8 cellular contexts compared by ENCODE assay signal in genomic region chr12:56635539-56636117, GRCh38. TPM values are rescaled to one million over a fixed set of nuclear protein-coding genes. Genes with fewer than 3 reads are reported as not detected.
DNase-seq lines count a peak whose midpoint lies in the region; TF ChIP-seq lines count a peak whose summit lies in the region.

No MANE protein-coding gene starts in this region.

- H3K4me1 Mint-ChIP-seq in brain: peaks cover 72% of the 10 kb centered on the region

- peak overlapping the region; percentile 27 to 76 for H2BK12ac ChIP-seq in mesenchymal stem cell (ENCODE audit: low read length in 2 of 2)

- H3K4ac ChIP-seq in mesenchymal stem cell (ENCODE audit: low read depth in 1 of 2, low read length in 2 of 2): peak overlapping the region; percentile 76 to 83

- WGBS in mesenchymal stem cell: 3% methylated on average over 10 of the region's 11 CpGs

- no peak for DNase-seq in AG10803 (ENCODE audit: low read depth)
- peak; percentile 19 for DNase-seq in M059J (ENCODE audit: low read depth)
- DNase-seq in mesenchymal stem cell: no peak
- no peak for DNase-seq in uterus
- DNase-seq in cerebellar cortex (ENCODE audit: low spot score): no peak
- DNase-seq in HuH-7 (ENCODE audit: low spot score): no peak
- DNase-seq in kidney tubule cell (ENCODE audit: low spot score): no peak

- no peak for TF ChIP-seq POLR2A in uterus (IDR thresholded peaks at IDR 0.05)

- peak overlapping the region; percentile 96 for H3K9ac ChIP-seq in mesenchymal stem cell (ENCODE audit: low read length)

- peak overlapping the region; percentile 86 to 97 (median 92) for H3K4me3 Mint-ChIP-seq in brain

- peak overlapping the region; percentile 97 for H2BK120ac ChIP-seq in mesenchymal stem cell (ENCODE audit: low read depth, low read length)

- no peak overlapping the region for H2AFZ ChIP-seq in mesenchymal stem cell (ENCODE audit: low read depth, low read length)

- peak overlapping the region; percentile 95 for H3K4me2 ChIP-seq in mesenchymal stem cell (ENCODE audit: low read length, poor library complexity, severe bottlenecking)

- H2AK5ac ChIP-seq in mesenchymal stem cell (ENCODE audit: low read length, severe bottlenecking): peak overlapping the region; percentile 85

- H3K4me3 ChIP-seq in AG10803 (ENCODE audit: low read length) (peak overlapping the region; percentile 94), mesenchymal stem cell (ENCODE audit: insufficient read depth in 1 of 2, low read depth in 1 of 2, low read length in 2 of 2) (peak overlapping the region; percentile 89 to 90), uterus (peak overlapping the region; percentile 70 to 73)

- H3K4me1 ChIP-seq in mesenchymal stem cell (ENCODE audit: control insufficient read depth, insufficient read depth, low read depth, low read length): peaks cover 23% of the 10 kb centered on the region
- H3K4me1 ChIP-seq in uterus: peaks cover 8 to 29% of the 10 kb centered on the region in 2 donors

- no peaks in the 10 kb centered on the region for H3K9me3 Mint-ChIP-seq in brain

- H4K8ac ChIP-seq in mesenchymal stem cell (ENCODE audit: low read length): peak overlapping the region; percentile 79

- peaks cover 16% of the 10 kb centered on the region for H3K79me1 ChIP-seq in mesenchymal stem cell (replicated peaks; ENCODE audit: low read length, poor library complexity, severe bottlenecking)

- H2BK5ac ChIP-seq in mesenchymal stem cell (ENCODE audit: low read depth, low read length, poor library complexity, severe bottlenecking): peak overlapping the region; percentile 66

- H3K36me3 ChIP-seq in mesenchymal stem cell (ENCODE audit: control insufficient read depth in 1 of 2, insufficient read depth in 2 of 2, low read depth in 1 of 2, low read length in 2 of 2): peaks cover 27 to 35% of the 10 kb centered on the region in 2 experiments
- H3K36me3 ChIP-seq in uterus: no peaks in the 10 kb centered on the region

- peaks cover 4% of the 10 kb centered on the region for H3K27me3 Mint-ChIP-seq in brain

- H3K23ac ChIP-seq in mesenchymal stem cell (ENCODE audit: low read length in 2 of 2): peak overlapping the region in 1 of 2 experiments; percentile 75

- H3K18ac ChIP-seq in mesenchymal stem cell (ENCODE audit: low read depth in 1 of 2, low read length in 2 of 2): peak overlapping the region; percentile 91 to 97

- peak overlapping the region; percentile 96 to 99 (median 99) for H3K27ac Mint-ChIP-seq in brain

- intact Hi-C loops in uterus (cut with DNase I; ENCODE audit: low total_unique reads): loop anchor here (10.0 kb wide), 1 partner anchor 89 kb away; the partner anchor contains the start of gene NACA

- peaks cover 30% of the 10 kb centered on the region for H3K36me3 Mint-ChIP-seq in brain

- H4K91ac ChIP-seq in mesenchymal stem cell (ENCODE audit: low read length): peak overlapping the region; percentile 88

- peak overlapping the region; percentile 85 for H3K27ac ChIP-seq in mesenchymal stem cell (ENCODE audit: low read length, poor library complexity, severe bottlenecking)
- H3K27ac ChIP-seq in uterus: peak overlapping the region; percentile 90 to 100

- peak overlapping the region; percentile 85 for H2BK15ac ChIP-seq in mesenchymal stem cell (ENCODE audit: low read depth, poor library complexity, severe bottlenecking)

- peak overlapping the region in 1 of 2 experiments; percentile 68 for H3K14ac ChIP-seq in mesenchymal stem cell (ENCODE audit: low read length in 2 of 2)

- H3K9me3 ChIP-seq in mesenchymal stem cell (ENCODE audit: control insufficient read depth, low read length) (no peaks in the 10 kb centered on the region), uterus (no peaks in the 10 kb centered on the region)

- TF ChIP-seq CTCF in AG10803 (conservative IDR thresholded peaks at IDR 0.05; ENCODE audit: low read length) (no peak), brain (conservative IDR thresholded peaks at IDR 0.05) (no peak), uterus (IDR thresholded peaks at IDR 0.05) (no peak)

- H3K27me3 ChIP-seq in mesenchymal stem cell (ENCODE audit: control insufficient read depth in 1 of 2, insufficient read depth in 1 of 2, low read length in 2 of 2): no peaks in the 10 kb centered on the region
- no peaks in the 10 kb centered on the region for H3K27me3 ChIP-seq in uterus

RNA-seq across cellular contexts. Expression of gene BAZ2A, which starts 5.5 kb away (rescaled TPM):
- total RNA-seq in M059J (2014; rRNA removed; shearing (Covaris generic)): 24.0 and 29.0 TPM in 2 replicates
- 45.1 TPM for polyA plus RNA-seq in brain (ENCODE audit: insufficient read depth, low read depth, low replicate concordance)
- 80.3 TPM for polyA plus RNA-seq in mesenchymal stem cell (2013, experiment 1 of 2)
- 69.0 TPM for polyA plus RNA-seq in mesenchymal stem cell (2013, experiment 2 of 2)
- total RNA-seq in uterus: 100 to 1,000 TPM in 1 of 4 donors, 10 to 100 TPM in 3; 25.1 to 136 (median 28.9) TPM

RNA-seq across cellular contexts. Expression of gene ATP5F1B, which starts 10.2 kb away (rescaled TPM):
- total RNA-seq in M059J (2014; rRNA removed; shearing (Covaris generic)): 559 and 577 TPM in 2 replicates
- polyA plus RNA-seq in brain (ENCODE audit: insufficient read depth, low read depth, low replicate concordance): 812 TPM
- 489 TPM for polyA plus RNA-seq in mesenchymal stem cell (2013, experiment 1 of 2)
- polyA plus RNA-seq in mesenchymal stem cell (2013, experiment 2 of 2): 517 TPM
- total RNA-seq in uterus: 100 to 1,000 TPM; 166 to 279 (median 244) TPM

RNA-seq across cellular contexts. Expression of gene PTGES3, which starts 52.5 kb away (rescaled TPM):
- total RNA-seq in M059J (2014; rRNA removed; shearing (Covaris generic)): 112 and 181 TPM in 2 replicates
- polyA plus RNA-seq in brain (ENCODE audit: insufficient read depth, low read depth, low replicate concordance): 239 TPM
- polyA plus RNA-seq in mesenchymal stem cell (2013, experiment 1 of 2): 149 TPM
- polyA plus RNA-seq in mesenchymal stem cell (2013, experiment 2 of 2): 152 TPM
- total RNA-seq in uterus: 100 to 1,000 TPM in 3 of 4 donors, 10 to 100 TPM in 1; 80.7 to 236 (median 141) TPM
